Comparison of ENCODE assay signal across 8 cellular contexts in genomic region chr17:76540381-76541300, GRCh38. TPM values are rescaled to one million over a fixed set of nuclear protein-coding genes. Genes with fewer than 3 reads are reported as not detected.
DNase-seq lines count a peak whose midpoint lies in the region; ATAC-seq and TF ChIP-seq lines count a peak whose summit lies in the region.

No MANE protein-coding gene starts in this region.

- TF ChIP-seq CTCF in HFF-Myc (IDR thresholded peaks at IDR 0.05; ENCODE audit: low read depth, low read length, missing control alignments): no peak
- peak; percentile 25 to 45 (median 27) for TF ChIP-seq CTCF in ovary (IDR thresholded peaks at IDR 0.05)

- TF ChIP-seq EP300 in ovary (IDR thresholded peaks at IDR 0.05): no peak

- ATAC-seq in left ventricle myocardium superior (peak; percentile 84), GM21390 (IDR thresholded peaks at IDR 0.05; ENCODE audit: unreplicated experiment) (no peak), HG02870 (IDR thresholded peaks at IDR 0.05; ENCODE audit: unreplicated experiment) (no peak)

- WGBS in ovary, 3 donors: 2 to 10% (median 6%) methylated on average over 23 to 27 of the region's 27 CpGs

- H3K9me3 ChIP-seq in ovary: no peaks in the 10 kb centered on the region

- H3K4me3 ChIP-seq in HFF-Myc (replicated peaks; ENCODE audit: low read depth, low read length): peak overlapping the region; percentile 22; the same call in 1 of the 2 replicates
- peak overlapping the region; percentile 15 for H3K4me3 ChIP-seq in ovary

- DNase-seq in COR-L47 (lab: John Stamatoyannopoulos, UW) (peak; percentile 94), HFF-Myc (ENCODE audit: extremely low read depth, low read depth) (peak; percentile 95), NCI-H69 (lab: John Stamatoyannopoulos, UW) (peak; percentile 98), astrocyte of the hippocampus (ENCODE audit: low read depth, low spot score) (peak; percentile 98), left ventricle myocardium superior (peak; percentile 92), ovary (peak; percentile 90 to 95 (median 92))

- H3K27me3 ChIP-seq in ovary: no peaks in the 10 kb centered on the region

- intact Hi-C loops in left ventricle myocardium superior (cut with micrococcal nuclease) (no loop called here), ovary (cut with DNase I) (no loop called here)

- H3K27ac ChIP-seq in ovary: no peak overlapping the region

- no peaks in the 10 kb centered on the region for H3K36me3 ChIP-seq in ovary

- peaks cover 32% of the 10 kb centered on the region for H3K4me1 ChIP-seq in ovary (ENCODE audit: insufficient read depth)

- TF ChIP-seq POLR2A in ovary (IDR thresholded peaks at IDR 0.05): peak; percentile 29

RNA-seq across cellular contexts. Expression of gene PRCD, which starts 0.8 kb away (rescaled TPM):
- total RNA-seq in left ventricle myocardium superior (4.3 TPM), ovary (10 to 100 TPM in 1 of 7 donors, 1 to 10 TPM in 6; 2.3 to 12.2 (median 2.8) TPM)
- polyA plus RNA-seq in ovary: 1 to 10 TPM; 1.5 to 7.0 TPM

RNA-seq across cellular contexts. Expression of gene CYGB, which starts 3.1 kb away (rescaled TPM):
- 28.0 TPM for total RNA-seq in left ventricle myocardium superior
- total RNA-seq in ovary: 10 to 100 TPM in 2 of 7 donors, 1 to 10 TPM in 5; 3.9 to 35.7 (median 8.0) TPM
- 10 to 100 TPM; 14.6 to 18.2 TPM for polyA plus RNA-seq in ovary

RNA-seq across cellular contexts. Expression of gene RHBDF2, which starts 39.4 kb away (rescaled TPM):
- 17.7 TPM for total RNA-seq in left ventricle myocardium superior
- total RNA-seq in ovary: 10 to 100 TPM; 11.7 to 39.9 (median 26.1) TPM
- polyA plus RNA-seq in ovary: 1 to 10 TPM; 3.3 to 8.8 TPM

RNA-seq across cellular contexts. Expression of gene ST6GALNAC2, which starts 45.0 kb away (rescaled TPM):
- 5.1 TPM for total RNA-seq in left ventricle myocardium superior
- 10 to 100 TPM in 1 of 7 donors, 1 to 10 TPM in 6; 1.9 to 61.6 (median 4.9) TPM for total RNA-seq in ovary
- 1 to 10 TPM; 1.4 to 5.0 TPM for polyA plus RNA-seq in ovary
